ENCODE assay signal across 9 cellular contexts in genomic region chr2:36450466-36451196, GRCh38.
DNase-seq lines count a peak whose midpoint lies in the region; ATAC-seq and TF ChIP-seq lines count a peak whose summit lies in the region.
"Had no signal": no experiment of that assay in that cellular context is flagged by ENCODE, and none has a peak within 500 bp of the region (broad histone marks: within the 10 kb centered on the region; RNA-seq: fewer than 3 reads in every experiment).

No MANE protein-coding gene starts in this region.

- intact Hi-C loops in activated CD4-positive, alpha-beta T cell treated with anti-CD3 and anti-CD28 coated beads for 36 hours (cut with DNase I, micrococcal nuclease): no loop called here

- H3K27ac Mint-ChIP-seq in mesothelial cell of epicardium: peak overlapping the region; percentile 23
- no peak overlapping the region for H3K27ac Mint-ChIP-seq in activated CD4-positive, alpha-beta T cell treated with anti-CD3 and anti-CD28 coated beads for 36 hours

- no peak for TF ChIP-seq CTCF in epithelial cell of esophagus (IDR thresholded peaks at IDR 0.05; ENCODE audit: insufficient read depth, low read depth, low read length, missing control alignments)
- TF ChIP-seq CTCF in mesothelial cell of epicardium (IDR thresholded peaks at IDR 0.05; ENCODE audit: unreplicated experiment): no peak

- peaks cover 30% of the 10 kb centered on the region for H3K36me3 Mint-ChIP-seq in mesothelial cell of epicardium
- H3K36me3 Mint-ChIP-seq in activated CD4-positive, alpha-beta T cell treated with anti-CD3 and anti-CD28 coated beads for 36 hours (ENCODE audit: low read depth): no peaks in the 10 kb centered on the region

- CTCF ChIA-PET in activated CD4-positive, alpha-beta T cell treated with anti-CD3 and anti-CD28 coated beads for 36 hours (lab: Charles Lee): interaction anchor here (0.6 to 1.4 kb wide), 2 partner anchors 10 to 17 kb away, joined by 3 to 4 read pairs; no protein-coding TSS in a partner anchor

- no peaks in the 10 kb centered on the region for H3K9me3 Mint-ChIP-seq in mesothelial cell of epicardium
- no peaks in the 10 kb centered on the region for H3K9me3 Mint-ChIP-seq in activated CD4-positive, alpha-beta T cell treated with anti-CD3 and anti-CD28 coated beads for 36 hours (ENCODE audit: low read depth)

- POLR2A ChIA-PET in activated CD4-positive, alpha-beta T cell treated with anti-CD3 and anti-CD28 coated beads for 36 hours (lab: Charles Lee): no interaction called here

- H3K4me1 Mint-ChIP-seq in mesothelial cell of epicardium: peaks cover 19% of the 10 kb centered on the region
- no peaks in the 10 kb centered on the region for H3K4me1 Mint-ChIP-seq in activated CD4-positive, alpha-beta T cell treated with anti-CD3 and anti-CD28 coated beads for 36 hours

- DNase-seq in NCI-H446 treated with DMSO at 0.1 percent for 48 hours (lab: John Stamatoyannopoulos, UW) (peak; percentile 20), NCI-H446 (lab: John Stamatoyannopoulos, UW) (no peak), epithelial cell of esophagus (ENCODE audit: low read depth) (peak; percentile 64), mesothelial cell of epicardium (ENCODE audit: low spot score in 2 of 2, unreplicated experiment in 2 of 2) (no peak), NOMO-1 (lab: John Stamatoyannopoulos, UW; ENCODE audit: unreplicated experiment in 2 of 2) (no peak), NCI-H69 (lab: John Stamatoyannopoulos, UW) (no peak)
- DNase-seq in activated CD4-positive, alpha-beta T cell treated with anti-CD3 and anti-CD28 coated beads for 36 hours: no peak
- DNase-seq: activated effector memory CD4-positive, alpha-beta T cell treated with anti-CD3 and anti-CD28 coated beads, Interleukin-2, amount 50 U/mL, for 16 hours had no signal

- H3K27me3 Mint-ChIP-seq in mesothelial cell of epicardium (ENCODE audit: low read depth): no peaks in the 10 kb centered on the region
- no peaks in the 10 kb centered on the region for H3K27me3 Mint-ChIP-seq in activated CD4-positive, alpha-beta T cell treated with anti-CD3 and anti-CD28 coated beads for 36 hours

- no peak for ATAC-seq in activated CD4-positive, alpha-beta T cell treated with anti-CD3 and anti-CD28 coated beads for 36 hours
- no peak for ATAC-seq in HG03469 (IDR thresholded peaks at IDR 0.05; ENCODE audit: unreplicated experiment)

- no peak overlapping the region for H3K4me3 ChIP-seq in epithelial cell of esophagus (ENCODE audit: low read length)

- no peak overlapping the region for H3K4me3 Mint-ChIP-seq in mesothelial cell of epicardium
- H3K4me3 Mint-ChIP-seq in activated CD4-positive, alpha-beta T cell treated with anti-CD3 and anti-CD28 coated beads for 36 hours: no peak overlapping the region

Comparison
In these comparisons a context has a peak if more than half of its experiments do, and no peak if none do; other contexts are left out.
1. DNase-seq: peak in NCI-H446 treated with DMSO at 0.1 percent for 48 hours (single experiment) and epithelial cell of esophagus (single experiment); none in NCI-H446 (0 of 2), mesothelial cell of epicardium (0 of 2), NOMO-1 (0 of 2), activated CD4-positive, alpha-beta T cell treated with anti-CD3 and anti-CD28 coated beads for 36 hours (single experiment) and NCI-H69 (single experiment).